Comparison of ENCODE assay signal across 1 cellular context in the genomic region with DNA sequence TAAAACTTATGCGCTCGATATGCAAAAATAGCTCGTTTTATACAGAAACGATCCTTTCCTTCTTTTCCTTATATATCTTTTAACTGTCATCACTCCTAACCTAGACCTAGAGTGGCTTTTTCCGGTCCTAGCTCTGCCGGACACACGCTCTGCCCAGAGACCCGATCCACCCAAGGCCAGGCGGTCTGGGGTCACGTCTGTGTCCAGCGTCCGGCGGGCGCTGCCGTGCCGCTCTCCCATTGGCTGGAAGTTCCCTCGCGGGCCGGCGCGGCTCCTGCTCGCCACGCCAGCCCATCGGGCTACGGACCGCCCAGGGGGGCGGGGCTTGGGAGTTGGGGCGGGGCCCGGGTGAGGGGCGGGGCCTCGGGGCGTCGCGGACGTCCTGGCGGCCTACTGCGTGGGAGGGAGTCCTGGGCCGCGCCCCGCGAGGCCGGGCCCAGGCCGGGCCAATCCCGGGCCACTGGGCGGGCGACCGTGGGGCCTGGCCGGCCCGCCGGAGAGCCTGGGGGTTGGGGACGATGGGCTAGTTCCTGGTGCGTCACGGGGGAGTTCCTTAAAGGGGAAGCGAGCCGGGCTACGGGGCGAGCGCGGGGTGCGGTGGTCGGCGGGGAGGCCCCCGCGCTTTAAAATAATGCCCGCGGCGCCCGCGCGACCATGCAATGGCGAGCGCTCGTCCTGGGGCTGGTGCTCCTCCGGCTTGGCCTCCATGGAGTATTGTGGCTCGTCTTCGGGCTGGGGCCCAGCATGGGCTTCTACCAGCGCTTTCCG.
TF ChIP-seq lines count a peak whose summit lies in the region.

Gene EDEM1 (plus strand): TSS at position 556 of the 768 bp plus-strand sequence. CDS start 99 bp downstream, at position 655.

TF ChIP-seq in K562, 482 proteins besides CTCF, POLR2A, EP300 and RAD21 (continued from another document and continues in another):
- TF ChIP-seq, protein P1, sequence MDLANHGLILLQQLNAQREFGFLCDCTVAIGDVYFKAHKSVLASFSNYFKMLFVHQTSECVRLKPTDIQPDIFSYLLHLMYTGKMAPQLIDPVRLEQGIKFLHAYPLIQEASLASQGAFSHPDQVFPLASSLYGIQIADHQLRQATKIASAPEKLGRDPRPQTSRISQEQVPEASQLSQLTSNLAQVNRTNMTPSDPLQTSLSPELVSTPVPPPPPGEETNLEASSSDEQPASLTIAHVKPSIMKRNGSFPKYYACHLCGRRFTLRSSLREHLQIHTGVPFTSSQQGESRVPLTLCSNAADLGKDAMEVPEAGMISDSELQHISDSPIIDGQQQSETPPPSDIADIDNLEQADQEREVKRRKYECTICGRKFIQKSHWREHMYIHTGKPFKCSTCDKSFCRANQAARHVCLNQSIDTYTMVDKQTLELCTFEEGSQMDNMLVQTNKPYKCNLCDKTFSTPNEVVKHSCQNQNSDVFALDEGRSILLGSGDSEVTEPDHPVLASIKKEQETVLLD (IDR thresholded peaks at IDR 0.05) = no peak; the same call in 1 of the 2 replicates
- TF ChIP-seq NR2C2 (CRISPR knock-in tag; IDR thresholded peaks at IDR 0.05) (no peak), NR2C2 (tag; IDR thresholded peaks at IDR 0.05) (peak; percentile 84), NFRKB (IDR thresholded peaks at IDR 0.05; ENCODE audit: low read depth) (peak; percentile 85), ELF4 (CRISPR knock-in tag; IDR thresholded peaks at IDR 0.05) (0 out of 2 replicates have a peak, but pooled peaks have one; percentile 4), HNRNPK (IDR thresholded peaks at IDR 0.05; ENCODE audit: low read depth, low read length, poor library complexity, severe bottlenecking) (no peak), NFYB (IDR thresholded peaks at IDR 0.05; ENCODE audit: extremely low read depth, insufficient read length) (peak; percentile 45), IRF1 (CRISPR knock-in tag; IDR thresholded peaks at IDR 0.05; ENCODE audit: borderline replicate concordance) (no peak), RAD51 (IDR thresholded peaks at IDR 0.05; ENCODE audit: borderline replicate concordance, low read depth) (peak; percentile 33; the same call in 1 of the 2 replicates), ZEB2 (IDR thresholded peaks at IDR 0.05) (peak; percentile 34; the same call in 1 of the 2 replicates), PRMT5 (CRISPR knock-in tag; IDR thresholded peaks at IDR 0.05) (no peak), BMI1 (IDR thresholded peaks at IDR 0.05; ENCODE audit: low read length) (no peak), HMG20A (CRISPR knock-in tag; conservative IDR thresholded peaks at IDR 0.05) (no peak), SMAD1 (IDR thresholded peaks at IDR 0.05; ENCODE audit: low read depth, low read length, partially characterized antibody) (peak; percentile 89), OTX1 (CRISPR knock-in tag; IDR thresholded peaks at IDR 0.05) (no peak), SAFB2 (IDR thresholded peaks at IDR 0.05; ENCODE audit: borderline replicate concordance, low read depth, low read length, severe bottlenecking) (no peak), EP400 (IDR thresholded peaks at IDR 0.05) (peak; percentile 90), TCF7 (IDR thresholded peaks at IDR 0.05; ENCODE audit: borderline replicate concordance) (no peak), ZNF551 (CRISPR knock-in tag; IDR thresholded peaks at IDR 0.05) (no peak), FIP1L1 (IDR thresholded peaks at IDR 0.05; ENCODE audit: low read depth, low read length, poor library complexity, severe bottlenecking) (no peak), PTRF (tag; IDR thresholded peaks at IDR 0.05) (no peak), HES1 (IDR thresholded peaks at IDR 0.05; ENCODE audit: low read depth) (peak; percentile 45; the same call in 1 of the 2 replicates), TAL1 (IDR thresholded peaks at IDR 0.05) (no peak), FOXJ3 (CRISPR knock-in tag; IDR thresholded peaks at IDR 0.05) (no peak), MXI1 (IDR thresholded peaks at IDR 0.05; ENCODE audit: low read depth, low read length) (peak; percentile 35; the same call in 1 of the 2 replicates), TRIM24 (IDR thresholded peaks at IDR 0.05) (no peak), CAMTA2 (CRISPR knock-in tag; conservative IDR thresholded peaks at IDR 0.05) (no peak), LARP7 (IDR thresholded peaks at IDR 0.05) (no peak), JUND (IDR thresholded peaks at IDR 0.05; ENCODE audit: borderline replicate concordance, low read depth, low read length) (peak; percentile 19; the same call in 1 of the 2 replicates), JUND (tag; IDR thresholded peaks at IDR 0.05; ENCODE audit: borderline replicate concordance, low read depth, low read length) (peak; percentile 62; the same call in 1 of the 3 replicates), CREM (IDR thresholded peaks at IDR 0.05; ENCODE audit: low read depth) (peak; percentile 78), PCBP1 (IDR thresholded peaks at IDR 0.05; ENCODE audit: low read depth, low read length, poor library complexity, severe bottlenecking) (no peak), IRF9 (tag; IDR thresholded peaks at IDR 0.05) (no peak), HINFP (tag; conservative IDR thresholded peaks at IDR 0.05; ENCODE audit: low read depth) (0 out of 2 replicates have a peak, but pooled peaks have one; percentile 41), ZNF668 (CRISPR knock-in tag; IDR thresholded peaks at IDR 0.05) (no peak), SREBF2 (CRISPR knock-in tag; IDR thresholded peaks at IDR 0.05) (no peak), RHOXF2B (CRISPR knock-in tag; conservative IDR thresholded peaks at IDR 0.05) (no peak), THRA (IDR thresholded peaks at IDR 0.05) (no peak), ZNF77 (CRISPR knock-in tag; IDR thresholded peaks at IDR 0.05) (no peak), ZNF12 (CRISPR knock-in tag; IDR thresholded peaks at IDR 0.05) (0 out of 2 replicates have a peak, but pooled peaks have one; percentile 30)
- TF ChIP-seq, protein P2, sequence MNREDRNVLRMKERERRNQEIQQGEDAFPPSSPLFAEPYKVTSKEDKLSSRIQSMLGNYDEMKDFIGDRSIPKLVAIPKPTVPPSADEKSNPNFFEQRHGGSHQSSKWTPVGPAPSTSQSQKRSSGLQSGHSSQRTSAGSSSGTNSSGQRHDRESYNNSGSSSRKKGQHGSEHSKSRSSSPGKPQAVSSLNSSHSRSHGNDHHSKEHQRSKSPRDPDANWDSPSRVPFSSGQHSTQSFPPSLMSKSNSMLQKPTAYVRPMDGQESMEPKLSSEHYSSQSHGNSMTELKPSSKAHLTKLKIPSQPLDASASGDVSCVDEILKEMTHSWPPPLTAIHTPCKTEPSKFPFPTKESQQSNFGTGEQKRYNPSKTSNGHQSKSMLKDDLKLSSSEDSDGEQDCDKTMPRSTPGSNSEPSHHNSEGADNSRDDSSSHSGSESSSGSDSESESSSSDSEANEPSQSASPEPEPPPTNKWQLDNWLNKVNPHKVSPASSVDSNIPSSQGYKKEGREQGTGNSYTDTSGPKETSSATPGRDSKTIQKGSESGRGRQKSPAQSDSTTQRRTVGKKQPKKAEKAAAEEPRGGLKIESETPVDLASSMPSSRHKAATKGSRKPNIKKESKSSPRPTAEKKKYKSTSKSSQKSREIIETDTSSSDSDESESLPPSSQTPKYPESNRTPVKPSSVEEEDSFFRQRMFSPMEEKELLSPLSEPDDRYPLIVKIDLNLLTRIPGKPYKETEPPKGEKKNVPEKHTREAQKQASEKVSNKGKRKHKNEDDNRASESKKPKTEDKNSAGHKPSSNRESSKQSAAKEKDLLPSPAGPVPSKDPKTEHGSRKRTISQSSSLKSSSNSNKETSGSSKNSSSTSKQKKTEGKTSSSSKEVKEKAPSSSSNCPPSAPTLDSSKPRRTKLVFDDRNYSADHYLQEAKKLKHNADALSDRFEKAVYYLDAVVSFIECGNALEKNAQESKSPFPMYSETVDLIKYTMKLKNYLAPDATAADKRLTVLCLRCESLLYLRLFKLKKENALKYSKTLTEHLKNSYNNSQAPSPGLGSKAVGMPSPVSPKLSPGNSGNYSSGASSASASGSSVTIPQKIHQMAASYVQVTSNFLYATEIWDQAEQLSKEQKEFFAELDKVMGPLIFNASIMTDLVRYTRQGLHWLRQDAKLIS (CRISPR knock-in tag; IDR thresholded peaks at IDR 0.05) = peak; percentile 10; the same call in 1 of the 2 replicates
- TF ChIP-seq, protein P3, sequence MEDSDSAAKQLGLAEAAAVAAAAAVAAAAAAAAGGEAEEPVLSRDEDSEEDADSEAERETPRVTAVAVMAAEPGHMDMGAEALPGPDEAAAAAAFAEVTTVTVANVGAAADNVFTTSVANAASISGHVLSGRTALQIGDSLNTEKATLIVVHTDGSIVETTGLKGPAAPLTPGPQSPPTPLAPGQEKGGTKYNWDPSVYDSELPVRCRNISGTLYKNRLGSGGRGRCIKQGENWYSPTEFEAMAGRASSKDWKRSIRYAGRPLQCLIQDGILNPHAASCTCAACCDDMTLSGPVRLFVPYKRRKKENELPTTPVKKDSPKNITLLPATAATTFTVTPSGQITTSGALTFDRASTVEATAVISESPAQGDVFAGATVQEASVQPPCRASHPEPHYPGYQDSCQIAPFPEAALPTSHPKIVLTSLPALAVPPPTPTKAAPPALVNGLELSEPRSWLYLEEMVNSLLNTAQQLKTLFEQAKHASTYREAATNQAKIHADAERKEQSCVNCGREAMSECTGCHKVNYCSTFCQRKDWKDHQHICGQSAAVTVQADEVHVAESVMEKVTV (CRISPR knock-in tag; IDR thresholded peaks at IDR 0.05) = peak; percentile 34; the same call in 1 of the 2 replicates
- TF ChIP-seq, protein P4, sequence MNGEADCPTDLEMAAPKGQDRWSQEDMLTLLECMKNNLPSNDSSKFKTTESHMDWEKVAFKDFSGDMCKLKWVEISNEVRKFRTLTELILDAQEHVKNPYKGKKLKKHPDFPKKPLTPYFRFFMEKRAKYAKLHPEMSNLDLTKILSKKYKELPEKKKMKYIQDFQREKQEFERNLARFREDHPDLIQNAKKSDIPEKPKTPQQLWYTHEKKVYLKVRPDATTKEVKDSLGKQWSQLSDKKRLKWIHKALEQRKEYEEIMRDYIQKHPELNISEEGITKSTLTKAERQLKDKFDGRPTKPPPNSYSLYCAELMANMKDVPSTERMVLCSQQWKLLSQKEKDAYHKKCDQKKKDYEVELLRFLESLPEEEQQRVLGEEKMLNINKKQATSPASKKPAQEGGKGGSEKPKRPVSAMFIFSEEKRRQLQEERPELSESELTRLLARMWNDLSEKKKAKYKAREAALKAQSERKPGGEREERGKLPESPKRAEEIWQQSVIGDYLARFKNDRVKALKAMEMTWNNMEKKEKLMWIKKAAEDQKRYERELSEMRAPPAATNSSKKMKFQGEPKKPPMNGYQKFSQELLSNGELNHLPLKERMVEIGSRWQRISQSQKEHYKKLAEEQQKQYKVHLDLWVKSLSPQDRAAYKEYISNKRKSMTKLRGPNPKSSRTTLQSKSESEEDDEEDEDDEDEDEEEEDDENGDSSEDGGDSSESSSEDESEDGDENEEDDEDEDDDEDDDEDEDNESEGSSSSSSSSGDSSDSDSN (IDR thresholded peaks at IDR 0.05; ENCODE audit: borderline replicate concordance in 1 of 2, low read depth in 2 of 2, low read length in 2 of 2) = peak in 1 of 2 experiments; percentile 7; a peak in 1 of 4 replicates
- TF ChIP-seq, protein P5, sequence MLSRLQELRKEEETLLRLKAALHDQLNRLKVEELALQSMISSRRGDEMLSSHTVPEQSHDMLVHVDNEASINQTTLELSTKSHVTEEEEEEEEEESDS (CRISPR knock-in tag; IDR thresholded peaks at IDR 0.05) = no peak
- TF ChIP-seq, protein P6, sequence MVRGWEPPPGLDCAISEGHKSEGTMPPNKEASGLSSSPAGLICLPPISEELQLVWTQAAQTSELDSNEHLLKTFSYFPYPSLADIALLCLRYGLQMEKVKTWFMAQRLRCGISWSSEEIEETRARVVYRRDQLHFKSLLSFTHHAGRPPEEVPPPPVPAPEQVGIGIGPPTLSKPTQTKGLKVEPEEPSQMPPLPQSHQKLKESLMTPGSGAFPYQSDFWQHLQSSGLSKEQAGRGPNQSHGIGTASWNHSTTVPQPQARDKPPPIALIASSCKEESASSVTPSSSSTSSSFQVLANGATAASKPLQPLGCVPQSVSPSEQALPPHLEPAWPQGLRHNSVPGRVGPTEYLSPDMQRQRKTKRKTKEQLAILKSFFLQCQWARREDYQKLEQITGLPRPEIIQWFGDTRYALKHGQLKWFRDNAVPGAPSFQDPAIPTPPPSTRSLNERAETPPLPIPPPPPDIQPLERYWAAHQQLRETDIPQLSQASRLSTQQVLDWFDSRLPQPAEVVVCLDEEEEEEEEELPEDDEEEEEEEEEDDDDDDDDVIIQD (CRISPR knock-in tag; IDR thresholded peaks at IDR 0.05) = no peak
